In the genomic region with DNA sequence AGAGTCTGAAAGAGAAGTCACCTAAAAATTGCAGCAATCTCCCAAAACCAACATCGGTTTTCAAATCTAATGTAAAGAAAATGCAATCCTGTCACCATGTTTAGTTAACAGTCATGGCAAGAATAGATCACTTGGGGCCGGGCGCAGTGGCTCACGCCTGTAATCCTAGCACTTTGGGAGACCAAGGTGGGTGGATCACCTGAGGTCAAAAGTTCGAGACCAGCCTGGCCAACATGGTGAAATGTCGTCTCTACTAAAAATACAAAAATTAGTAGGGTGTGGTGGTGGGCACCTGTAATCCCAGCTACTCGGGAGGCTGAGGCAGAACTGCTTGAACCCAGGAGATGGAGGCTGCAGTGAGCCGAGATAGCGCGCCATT, we compare ENCODE assay signal across 8 cellular contexts. TPM values are rescaled to one million over a fixed set of nuclear protein-coding genes. Genes with fewer than 3 reads are reported as not detected.
DNase-seq lines count a peak whose midpoint lies in the region; ATAC-seq, FAIRE-seq and TF ChIP-seq lines count a peak whose summit lies in the region.
"Not testable (repeated sequence)": the region's sequence is repeated elsewhere in the genome, so short reads cannot be mapped to it uniquely, and the experiment has no call there.

No MANE protein-coding gene starts in this region.

- POLR2A ChIA-PET in activated CD8-positive, alpha-beta T cell treated with anti-CD3 and anti-CD28 coated beads, Interleukin-2, amount 10 ng/mL, durations not matched to agents 7 days and 5 days (lab: Charles Lee): interaction anchor here (1.2 to 4.8 kb wide), 3 partner anchors 7 to 96 kb away, joined by 3 to 62 read pairs (median 3); no protein-coding TSS in a partner anchor
- POLR2A ChIA-PET in GM12878 (lab: Charles Lee): interaction anchor here (0.7 to 1.0 kb wide), 2 partner anchors 8 to 26 kb away, joined by 3 read pairs; no protein-coding TSS in a partner anchor

- not testable (repeated sequence) for H2AFZ ChIP-seq in GM23338; GM12878 (ENCODE audit: control insufficient read depth, low read depth, low read length)

- H3K79me2 ChIP-seq in GM23338 (replicated peaks; ENCODE audit: insufficient read depth): peaks cover 83% of the 10 kb centered on the region
- H3K79me2 ChIP-seq in GM12878 (ENCODE audit: control insufficient read depth, insufficient read depth, low read length): peaks cover 68% of the 10 kb centered on the region

- H3K4me1 Mint-ChIP-seq in GM23338: peaks cover 44% of the 10 kb centered on the region
- peaks cover 40% of the 10 kb centered on the region for H3K4me1 Mint-ChIP-seq in T-helper 1 cell treated with Interleukin-12 subunit alpha and Interleukin-12 subunit beta and Interleukin-4 antibody, amounts not matched to agents 30 μg/mL and 1 μg/mL, for 36 hours (ENCODE audit: low read depth)
- peaks cover 56% of the 10 kb centered on the region for H3K4me1 Mint-ChIP-seq in activated CD8-positive, alpha-beta T cell treated with anti-CD3 and anti-CD28 coated beads, Interleukin-2, amount 10 ng/mL, durations not matched to agents 7 days and 5 days (ENCODE audit: low read depth)
- peaks cover 39 to 43% (median 41%) of the 10 kb centered on the region in 3 donors for H3K4me1 Mint-ChIP-seq in naive B cell
- H3K4me1 Mint-ChIP-seq in stimulated activated naive B cell treated with anti-CD40 and anti-IgM and Interleukin-4, amounts not matched to agents 10 μg/mL and 1 μg/mL and 100 μg/mL, for 72 hours: peaks cover 33 to 53% of the 10 kb centered on the region in 2 donors

- peaks cover 25% of the 10 kb centered on the region for H3K27me3 Mint-ChIP-seq in GM23338 (ENCODE audit: insufficient read depth, low read depth, poor library complexity)
- H3K27me3 Mint-ChIP-seq in T-helper 1 cell treated with Interleukin-12 subunit alpha and Interleukin-12 subunit beta and Interleukin-4 antibody, amounts not matched to agents 30 μg/mL and 1 μg/mL, for 36 hours (ENCODE audit: low read depth); activated CD8-positive, alpha-beta T cell treated with anti-CD3 and anti-CD28 coated beads, Interleukin-2, amount 10 ng/mL, durations not matched to agents 7 days and 5 days (ENCODE audit: low read depth); naive B cell; stimulated activated naive B cell treated with anti-CD40 and anti-IgM and Interleukin-4, amounts not matched to agents 10 μg/mL and 1 μg/mL and 100 μg/mL, for 72 hours: not testable (repeated sequence)

- H3K9me3 Mint-ChIP-seq in GM23338; T-helper 1 cell treated with Interleukin-12 subunit alpha and Interleukin-12 subunit beta and Interleukin-4 antibody, amounts not matched to agents 30 μg/mL and 1 μg/mL, for 36 hours; activated CD8-positive, alpha-beta T cell treated with anti-CD3 and anti-CD28 coated beads, Interleukin-2, amount 10 ng/mL, durations not matched to agents 7 days and 5 days (ENCODE audit: insufficient read depth); naive B cell; stimulated activated naive B cell treated with anti-CD40 and anti-IgM and Interleukin-4, amounts not matched to agents 10 μg/mL and 1 μg/mL and 100 μg/mL, for 72 hours: not testable (repeated sequence)

- H3K4me3 ChIP-seq in BLaER1 treated with 17β-estradiol and CSF1 and Interleukin-3, amounts not matched to agents 10 nM and 100 nM: peak overlapping the region in 4 of 10 experiments; percentile 11 to 91 (median 86); a peak in 6 of 20 replicates
- H3K4me3 ChIP-seq in GM23338: not testable (repeated sequence)
- H3K4me3 ChIP-seq in GM12878: 0 out of 2 replicates have a peak overlapping the region, but pooled peaks have one; percentile 14

- not testable (repeated sequence) for FAIRE-seq in GM12878 (lab: Jason Lieb, UNC)

- CTCF ChIA-PET in activated CD8-positive, alpha-beta T cell treated with anti-CD3 and anti-CD28 coated beads, Interleukin-2, amount 10 ng/mL, durations not matched to agents 7 days and 5 days (lab: Charles Lee): interaction anchor here (0.9 to 5.9 kb wide), 3 partner anchors 8 to 56 kb away, joined by 4 to 37 read pairs (median 4); no protein-coding TSS in a partner anchor
- CTCF ChIA-PET in GM12878 (lab: Yijun Ruan, JAX): interaction anchor here (0.6 to 1.4 kb wide), 3 partner anchors 9 to 633 kb away, joined by 3 to 6 read pairs (median 5); no protein-coding TSS in a partner anchor

- peaks cover 85% of the 10 kb centered on the region for H3K36me3 Mint-ChIP-seq in GM23338 (ENCODE audit: low read depth)
- peaks cover 67% of the 10 kb centered on the region for H3K36me3 Mint-ChIP-seq in T-helper 1 cell treated with Interleukin-12 subunit alpha and Interleukin-12 subunit beta and Interleukin-4 antibody, amounts not matched to agents 30 μg/mL and 1 μg/mL, for 36 hours (ENCODE audit: low read depth)
- peaks cover 72% of the 10 kb centered on the region for H3K36me3 Mint-ChIP-seq in activated CD8-positive, alpha-beta T cell treated with anti-CD3 and anti-CD28 coated beads, Interleukin-2, amount 10 ng/mL, durations not matched to agents 7 days and 5 days (ENCODE audit: low read depth)
- H3K36me3 Mint-ChIP-seq in naive B cell: peaks cover 45 to 47% of the 10 kb centered on the region in 2 donors
- peaks cover 61 to 79% of the 10 kb centered on the region in 2 donors for H3K36me3 Mint-ChIP-seq in stimulated activated naive B cell treated with anti-CD40 and anti-IgM and Interleukin-4, amounts not matched to agents 10 μg/mL and 1 μg/mL and 100 μg/mL, for 72 hours

- not testable (repeated sequence) for TF ChIP-seq RAD21 in GM12878 (IDR thresholded peaks at IDR 0.05; ENCODE audit: insufficient read depth, low read depth, low read length)

- H3K4me3 Mint-ChIP-seq in GM23338 (peak overlapping the region; percentile 21; the same call in 2 of the 3 replicates), naive B cell (peak overlapping the region in 3 of 8 donors; percentile 18 to 96 (median 64))
- H3K4me3 Mint-ChIP-seq in T-helper 1 cell treated with Interleukin-12 subunit alpha and Interleukin-12 subunit beta and Interleukin-4 antibody, amounts not matched to agents 30 μg/mL and 1 μg/mL, for 36 hours: peak overlapping the region; percentile 32
- H3K4me3 Mint-ChIP-seq in activated CD8-positive, alpha-beta T cell treated with anti-CD3 and anti-CD28 coated beads, Interleukin-2, amount 10 ng/mL, durations not matched to agents 7 days and 5 days: not testable (repeated sequence)
- H3K4me3 Mint-ChIP-seq in stimulated activated naive B cell treated with anti-CD40 and anti-IgM and Interleukin-4, amounts not matched to agents 10 μg/mL and 1 μg/mL and 100 μg/mL, for 72 hours: peak overlapping the region; percentile 47 to 67

- peaks cover 81 to 84% (median 83%) of the 10 kb centered on the region in 11 experiments for H4K20me1 ChIP-seq in BLaER1 treated with 17β-estradiol and CSF1 and Interleukin-3, amounts not matched to agents 10 nM and 100 nM
- peaks cover 78% of the 10 kb centered on the region for H4K20me1 ChIP-seq in GM23338 (replicated peaks; ENCODE audit: insufficient read depth)
- peaks cover 13% of the 10 kb centered on the region for H4K20me1 ChIP-seq in GM12878 (ENCODE audit: control insufficient read depth, insufficient read depth)

- not testable (repeated sequence) for H3K27me3 ChIP-seq in BLaER1 treated with 17β-estradiol and CSF1 and Interleukin-3, amounts not matched to agents 10 nM and 100 nM; GM23338 (ENCODE audit: insufficient read depth); GM12878 (replicated peaks in 1 of 2; ENCODE audit: control insufficient read depth in 2 of 2, insufficient read depth in 2 of 2, low read length in 1 of 2)

- intact Hi-C loops in GM12878 (cut with micrococcal nuclease; ENCODE audit: unreplicated experiment): loop anchor here (5.0 kb wide), 1 partner anchor 86 kb away; no protein-coding TSS in a partner anchor

- in situ Hi-C loops in GM12878 (cut with MboI): not testable (repeated sequence)

- not testable (repeated sequence) for ATAC-seq in GM23338; activated CD8-positive, alpha-beta T cell treated with anti-CD3 and anti-CD28 coated beads, Interleukin-2, amount 10 ng/mL, durations not matched to agents 7 days and 5 days; GM12878; naive B cell (ENCODE audit: low read depth in 2 of 2); stimulated activated naive B cell treated with anti-CD40 and anti-IgM and Interleukin-4, amounts not matched to agents 10 μg/mL and 1 μg/mL and 100 μg/mL, for 72 hours (replicated peaks)

- RAD21 ChIA-PET in GM12878 (lab: Charles Lee; ENCODE audit: unreplicated experiment): not testable (repeated sequence)

- peaks cover 73 to 79% (median 77%) of the 10 kb centered on the region in 11 experiments for H3K36me3 ChIP-seq in BLaER1 treated with 17β-estradiol and CSF1 and Interleukin-3, amounts not matched to agents 10 nM and 100 nM
- H3K36me3 ChIP-seq in GM23338 (ENCODE audit: insufficient read depth) (peaks cover 76% of the 10 kb centered on the region), GM12878 (ENCODE audit: control insufficient read depth in 2 of 2, insufficient read depth in 2 of 2, low read length in 1 of 2) (peaks cover 26 to 67% of the 10 kb centered on the region in 2 experiments)

- H3K27ac ChIP-seq in BLaER1 treated with 17β-estradiol and CSF1 and Interleukin-3, amounts not matched to agents 10 nM and 100 nM; GM12878 (ENCODE audit: control insufficient read depth, insufficient read depth): not testable (repeated sequence)
- peak overlapping the region; percentile 91 for H3K27ac ChIP-seq in GM23338 (ENCODE audit: low read depth)

- not testable (repeated sequence) for TF ChIP-seq CTCF in GM23338 (conservative IDR thresholded peaks at IDR 0.05; ENCODE audit: low read depth in 2 of 2); GM12878 (IDR thresholded peaks at IDR 0.05 in 2 of 3, conservative IDR thresholded peaks at IDR 0.05 in 1 of 3; ENCODE audit: control insufficient read depth in 2 of 3, extremely low read depth in 1 of 3, insufficient read depth in 1 of 3, low read depth in 3 of 3, low read length in 3 of 3)

- not testable (repeated sequence) for H3K9me3 ChIP-seq in BLaER1 treated with 17β-estradiol and CSF1 and Interleukin-3, amounts not matched to agents 10 nM and 100 nM (replicated peaks in 1 of 11); GM12878 (replicated peaks; ENCODE audit: control insufficient read depth, insufficient read depth, low read length)

- TF ChIP-seq POLR2A in GM12878 (IDR thresholded peaks at IDR 0.05; ENCODE audit: low read depth, low read length): not testable (repeated sequence)

- not testable (repeated sequence) for BruUV-seq in GM12878 (replicated peaks; lab: Mats Ljungman, UMichigan)

- H3K4me1 ChIP-seq in BLaER1 treated with 17β-estradiol and CSF1 and Interleukin-3, amounts not matched to agents 10 nM and 100 nM: peaks cover 35 to 54% (median 49%) of the 10 kb centered on the region in 10 experiments
- H3K4me1 ChIP-seq in GM23338 (ENCODE audit: insufficient read depth): peaks cover 21% of the 10 kb centered on the region
- peaks cover 13% of the 10 kb centered on the region for H3K4me1 ChIP-seq in GM12878 (ENCODE audit: control insufficient read depth, insufficient read depth, low read length)

- TF ChIP-seq EP300 in GM12878 (IDR thresholded peaks at IDR 0.05; ENCODE audit: borderline replicate concordance in 1 of 2, control insufficient read depth in 1 of 2, low read depth in 2 of 2, low read length in 2 of 2): not testable (repeated sequence)

- H3K4me2 ChIP-seq in BLaER1 treated with 17β-estradiol and CSF1 and Interleukin-3, amounts not matched to agents 10 nM and 100 nM: peak overlapping the region in 10 of 11 experiments; percentile 72 to 97 (median 89); a peak in 16 of 22 replicates
- peak overlapping the region; percentile 100; the same call in 1 of the 2 replicates for H3K4me2 ChIP-seq in GM23338
- not testable (repeated sequence) for H3K4me2 ChIP-seq in GM12878 (ENCODE audit: control insufficient read depth, insufficient read depth)

- peak overlapping the region in 6 of 11 experiments; percentile 11 to 99 (median 58); a peak in 7 of 22 replicates for H3K9ac ChIP-seq in BLaER1 treated with 17β-estradiol and CSF1 and Interleukin-3, amounts not matched to agents 10 nM and 100 nM
- not testable (repeated sequence) for H3K9ac ChIP-seq in GM12878 (ENCODE audit: control insufficient read depth, insufficient read depth, low read length)

- whole genome bisulfite sequencing in GM12878 (ENCODE audit: insufficient coverage, insufficient replicate concordance, low lambda C conversion rate, missing lambda C conversion rate): 80% methylated on average over 10 of the region's 10 CpGs

- SMC1A ChIA-PET in GM12878 (lab: Charles Lee; ENCODE audit: uncharacterized antibody, unreplicated experiment): interaction anchor here (2.0 kb wide), 1 partner anchor 20 kb away, joined by 6 read pairs; no protein-coding TSS in a partner anchor

- H3K9me2 ChIP-seq in GM23338 (ENCODE audit: insufficient read depth): not testable (repeated sequence)

- not testable (repeated sequence) for H3K27ac Mint-ChIP-seq in GM23338; T-helper 1 cell treated with Interleukin-12 subunit alpha and Interleukin-12 subunit beta and Interleukin-4 antibody, amounts not matched to agents 30 μg/mL and 1 μg/mL, for 36 hours
- peak overlapping the region; percentile 28 for H3K27ac Mint-ChIP-seq in activated CD8-positive, alpha-beta T cell treated with anti-CD3 and anti-CD28 coated beads, Interleukin-2, amount 10 ng/mL, durations not matched to agents 7 days and 5 days
- H3K27ac Mint-ChIP-seq in naive B cell: peak overlapping the region in 4 of 6 donors; percentile 54 to 93 (median 79)
- peak overlapping the region; percentile 81 for H3K27ac Mint-ChIP-seq in stimulated activated naive B cell treated with anti-CD40 and anti-IgM and Interleukin-4, amounts not matched to agents 10 μg/mL and 1 μg/mL and 100 μg/mL, for 72 hours

- H3F3A ChIP-seq in GM23338 (replicated peaks; ENCODE audit: low read depth): peaks cover 87% of the 10 kb centered on the region

- not testable (repeated sequence) for DNase-seq in GM23338 (ENCODE audit: low spot score); activated CD8-positive, alpha-beta T cell treated with anti-CD3 and anti-CD28 coated beads, Interleukin-2, amount 10 ng/mL, durations not matched to agents 7 days and 5 days; GM12878 (ENCODE audit: low read depth, low spot score); naive B cell; stimulated activated naive B cell treated with anti-CD40 and anti-IgM and Interleukin-4, amounts not matched to agents 10 μg/mL and 1 μg/mL and 100 μg/mL, for 72 hours
- DNase-seq in activated effector memory CD4-positive, alpha-beta T cell treated with anti-CD3 and anti-CD28 coated beads, Interleukin-2, amount 50 U/mL, for 16 hours: peak; percentile 51

RNA-seq across cellular contexts. Expression of a gene that starts 3.4 kb away (rescaled TPM):
- total RNA-seq in GM23338 (2014; rRNA removed; shearing (Covaris generic)): 439 and 678 TPM in 2 replicates
- polyA plus RNA-seq in GM23338 (2016; fragmentation: Nextera tagmentation; extraction: Ambion mirVana) (2,192 and 2,269 TPM in 2 replicates), GM12878 (2011; rRNA removed) (176 and 189 TPM in 2 replicates), GM12878 (2014; fragmentation: Illumina TruSeq; extraction: Trizol) (1,046 and 1,376 TPM in 2 replicates), GM12878 (2014; fragmentation: Nextera tagmentation; extraction: Ambion mirVana) (100 to 1,000 TPM; 123 to 251 TPM), GM12878 (2014; rRNA removed) (593 and 599 TPM in 2 replicates), GM12878 (2016; fragmentation: Nextera tagmentation; extraction: Ambion mirVana) (1,000 to 10,000 TPM; 1,206 to 1,207 TPM), naive B cell (ENCODE audit: low read depth in 6 of 6) (100 to 1,000 TPM; 176 to 589 (median 428) TPM)
- total RNA-seq in activated CD8-positive, alpha-beta T cell treated with anti-CD3 and anti-CD28 coated beads, Interleukin-2, amount 10 ng/mL, durations not matched to agents 7 days and 5 days: 100 to 1,000 TPM; 665 to 686 TPM
- total RNA-seq in GM12878 (2013; cell fraction: nucleolus; rRNA removed): 271 and 296 TPM in 2 replicates
- total RNA-seq in GM12878 (2014; rRNA removed) (301 and 317 TPM in 2 replicates), GM12878 (2014; rRNA removed; fragmentation: Illumina TruSeq; extraction: Trizol) (459 and 461 TPM in 2 replicates), GM12878 (2021) (900 and 966 TPM in 2 replicates)
- 233 TPM for polyA plus RNA-seq in GM12878 (2011; ENCODE audit: low read depth)
- 105 TPM in 2 replicates for polyA plus RNA-seq in GM12878 (2011; cell fraction: cytosol; rRNA removed)
- 133 and 277 TPM in 2 replicates for polyA plus RNA-seq in GM12878 (2011; cell fraction: nucleus; rRNA removed)
- 330 and 352 TPM in 2 replicates for polyA plus RNA-seq in GM12878 (2012)
- 57.9 and 116 TPM in 2 replicates for polyA minus RNA-seq in GM12878 (2011; rRNA and poly(A)+ RNA removed)
- polyA minus RNA-seq in GM12878 (2011; cell fraction: cytosol; rRNA and poly(A)+ RNA removed): 59.3 and 81.9 TPM in 2 replicates
- 50.3 and 85.2 TPM in 2 replicates for polyA minus RNA-seq in GM12878 (2011; cell fraction: nucleus; rRNA and poly(A)+ RNA removed)
